33 cellular contexts compared by ENCODE assay signal in the genomic region with DNA sequence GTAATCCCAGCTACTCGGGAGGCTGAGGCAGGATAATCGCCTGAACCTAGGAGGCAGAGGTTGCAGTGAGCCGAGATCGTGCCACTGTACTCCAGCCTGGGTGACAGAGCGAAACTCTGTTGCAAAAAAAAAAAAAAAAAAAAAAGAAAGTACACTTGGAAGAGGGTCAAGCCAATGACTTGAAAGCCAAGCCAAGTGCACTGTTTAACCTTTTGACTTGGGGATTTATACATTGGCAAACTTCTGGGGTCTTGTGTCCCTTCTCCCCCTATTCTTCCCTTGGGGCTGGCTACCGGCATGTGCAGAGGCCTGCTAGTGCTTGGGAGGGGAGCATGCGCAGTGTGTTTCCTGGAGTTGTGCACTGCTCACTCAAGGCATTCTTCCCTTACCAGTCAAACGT. TPM values are rescaled to one million over a fixed set of nuclear protein-coding genes. Genes with fewer than 3 reads are reported as not detected.
"Had no signal": no experiment of that assay in that cellular context is flagged by ENCODE, and none has a peak within 500 bp of the region (broad histone marks: within the 10 kb centered on the region; RNA-seq: fewer than 3 reads in every experiment).

No MANE protein-coding gene starts in this region.

- H3K27ac ChIP-seq: hepatocyte, left lung, lower lobe of right lung, neural progenitor cell, neutrophil, right atrium auricular region, right lobe of liver, testis, transverse colon, upper lobe of right lung had no signal

- H3K9ac ChIP-seq: neural progenitor cell had no signal

- H3K4me3 ChIP-seq: hepatocyte, left lung, lower lobe of right lung, neural progenitor cell, right atrium auricular region, smooth muscle cell, testis, thyroid gland, transverse colon, upper lobe of right lung had no signal

- H3K27ac Mint-ChIP-seq: progenitor cell of endocrine pancreas; stimulated activated memory B cell treated with anti-CD40 and anti-IgM and Interleukin-4, amounts not matched to agents 10 μg/mL and 1 μg/mL and 100 μg/mL, for 72 hours; stimulated activated naive CD8-positive, alpha-beta T cell treated with anti-CD3 and anti-CD28 coated beads, Interleukin-15, amount 100 ng/mL, for 72 hours had no signal

- ATAC-seq: left cardiac atrium; left lung; lower lobe of right lung; naive thymus-derived CD8-positive, alpha-beta T cell; stimulated activated memory B cell treated with anti-CD40 and anti-IgM and Interleukin-4, amounts not matched to agents 10 μg/mL and 1 μg/mL and 100 μg/mL, for 72 hours; stimulated activated naive CD8-positive, alpha-beta T cell treated with anti-CD3 and anti-CD28 coated beads, Interleukin-15, amount 100 ng/mL, for 72 hours; upper lobe of right lung had no signal

- H3K27me3 ChIP-seq: hepatocyte, left lung, neutrophil, right atrium auricular region, right lobe of liver, testis, thyroid gland, transverse colon, upper lobe of right lung had no signal

- H3K4me3 Mint-ChIP-seq: naive thymus-derived CD8-positive, alpha-beta T cell; nephron; neural progenitor cell; stimulated activated memory B cell treated with anti-CD40 and anti-IgM and Interleukin-4, amounts not matched to agents 10 μg/mL and 1 μg/mL and 100 μg/mL, for 72 hours; stimulated activated naive CD8-positive, alpha-beta T cell treated with anti-CD3 and anti-CD28 coated beads, Interleukin-15, amount 100 ng/mL, for 72 hours had no signal

- H2AFZ ChIP-seq: hepatocyte, neural progenitor cell had no signal

- H3K36me3 ChIP-seq: left lung, lower lobe of right lung, neural progenitor cell, neutrophil, right atrium auricular region, right lobe of liver, thyroid gland, transverse colon, upper lobe of right lung had no signal

- FAIRE-seq: keratinocyte, urothelium cell line had no signal

- H3K79me2 ChIP-seq: hepatocyte had no signal

- DNase-seq: kidney glomerular epithelial cell; left cardiac atrium; left lung; lower lobe of right lung; mammary epithelial cell; mesenchymal stem cell; naive thymus-derived CD8-positive, alpha-beta T cell; occipital lobe; right lobe of liver; stimulated activated CD4-positive, alpha-beta T cell treated with anti-CD3 and anti-CD28 coated beads, Interleukin-1b, Interleukin-23, amount 100 ng/mL, for 48 hours; stimulated activated CD4-positive, alpha-beta T cell treated with anti-CD3 and anti-CD28 coated beads, Interleukin-2, amount 100 ng/mL, for 48 hours; stimulated activated CD4-positive, alpha-beta T cell treated with anti-CD3 and anti-CD28 coated beads, Interleukin-4, amount 100 ng/mL, for 4 hours; stimulated activated CD8-positive, alpha-beta memory T cell treated with anti-CD3 and anti-CD28 coated beads, Interleukin-4, amount 100 ng/mL, for 48 hours; stimulated activated naive CD4-positive, alpha-beta T cell treated with Interleukin-2 at 50 U/mL for 16 hours; stimulated activated naive CD8-positive, alpha-beta T cell treated with anti-CD3 and anti-CD28 coated beads, Interleukin-15, amount 100 ng/mL, for 72 hours; testis; transverse colon; upper lobe of right lung had no signal

- H3K9me3 ChIP-seq: left lung, lower lobe of right lung, neutrophil, right atrium auricular region, right lobe of liver, testis, thyroid gland, transverse colon, upper lobe of right lung had no signal

- H3K4me2 ChIP-seq: hepatocyte, neural progenitor cell, smooth muscle cell had no signal

- H3K9me3 Mint-ChIP-seq: naive thymus-derived CD8-positive, alpha-beta T cell; nephron; neural progenitor cell; stimulated activated memory B cell treated with anti-CD40 and anti-IgM and Interleukin-4, amounts not matched to agents 10 μg/mL and 1 μg/mL and 100 μg/mL, for 72 hours; stimulated activated naive CD8-positive, alpha-beta T cell treated with anti-CD3 and anti-CD28 coated beads, Interleukin-15, amount 100 ng/mL, for 72 hours had no signal

- H3K4me1 ChIP-seq: neural progenitor cell had no signal

- H3K36me3 Mint-ChIP-seq: naive thymus-derived CD8-positive, alpha-beta T cell; neural progenitor cell; stimulated activated memory B cell treated with anti-CD40 and anti-IgM and Interleukin-4, amounts not matched to agents 10 μg/mL and 1 μg/mL and 100 μg/mL, for 72 hours had no signal

RNA-seq across cellular contexts. Expression of a gene that starts 14.3 kb away (rescaled TPM):
- total RNA-seq: left lung; lower lobe of right lung; mammary epithelial cell; mucosa of gallbladder; naive thymus-derived CD8-positive, alpha-beta T cell; occipital lobe; osteocyte; progenitor cell of endocrine pancreas; pulmonary artery endothelial cell; renal cortical epithelial cell; smooth muscle cell; transverse colon; upper lobe of right lung had no signal
- polyA plus RNA-seq: keratinocyte; mammary epithelial cell; naive thymus-derived CD8-positive, alpha-beta T cell; smooth muscle cell had no signal
